In the genomic region with DNA sequence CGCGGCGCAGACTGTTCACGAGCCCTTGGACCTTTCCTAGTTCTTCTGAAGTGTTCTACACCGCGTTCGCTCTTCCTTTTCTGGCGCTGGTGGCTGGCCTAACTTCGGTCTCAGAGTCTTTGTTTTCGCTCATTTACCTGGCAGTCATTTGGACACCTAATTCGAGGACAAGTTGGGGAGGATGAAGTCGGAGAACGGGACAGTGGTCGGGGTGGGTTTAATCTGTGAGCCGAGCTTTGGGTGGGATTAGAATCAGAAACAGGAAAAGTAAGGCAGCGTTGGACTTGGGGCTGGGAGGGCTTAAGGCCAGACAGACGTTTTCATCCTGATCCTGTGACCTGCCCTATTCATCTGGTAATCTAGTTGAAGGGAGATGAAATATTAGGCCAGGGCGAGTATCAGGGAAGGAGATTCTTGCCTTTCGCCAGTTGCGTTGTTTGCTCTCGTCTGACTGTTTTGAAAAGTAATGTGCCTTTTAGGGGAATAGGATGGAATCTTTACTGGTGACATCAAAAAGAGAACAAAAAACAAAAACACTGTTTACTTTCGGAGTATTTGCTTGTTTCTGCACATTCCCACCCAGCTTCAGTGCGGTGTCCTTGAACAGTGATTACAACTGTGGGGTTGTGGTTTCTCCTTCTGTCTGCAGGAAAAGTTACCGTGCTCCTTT, we compare ENCODE assay signal across 8 cellular contexts. TPM values are rescaled to one million over a fixed set of nuclear protein-coding genes. Genes with fewer than 3 reads are reported as not detected.
A peak's percentile ranks its signal among the peaks of the same experiment; 100 is the strongest.
DNase-seq lines count a peak whose midpoint lies in the region; ATAC-seq and TF ChIP-seq lines count a peak whose summit lies in the region.

No MANE protein-coding gene starts in this region.

- H3K4me1 Mint-ChIP-seq in MCF 10A (ENCODE audit: insufficient read depth, unreplicated experiment) = peaks cover 20% of the 10 kb centered on the region

- intact Hi-C loops in MCF 10A (cut with micrococcal nuclease) (loop anchor here (1.0 to 10.0 kb wide), 7 partner anchors 189 to 1795 kb away; no protein-coding TSS in a partner anchor), left lung (cut with DNase I) (loop anchor here in 1 of 2 donors (10.0 kb wide), 1 partner anchor 801 kb away; no protein-coding TSS in a partner anchor), testis (cut with DNase I; ENCODE audit: low total_unique reads) (no loop called here)

- POLR2A ChIA-PET in MCF 10A (lab: Yijun Ruan, JAX) = interaction anchor here (0.6 to 3.6 kb wide), 8 partner anchors 10 to 1796 kb away, joined by 3 to 58 read pairs (median 3); a partner anchor contains a TSS

- no peak for TF ChIP-seq POLR2A in testis (IDR thresholded peaks at IDR 0.05)

- ATAC-seq in left lung = no peak
- ATAC-seq in HG03039 (IDR thresholded peaks at IDR 0.05; ENCODE audit: unreplicated experiment) = no peak
- no peak for ATAC-seq in HG03520 (IDR thresholded peaks at IDR 0.05; ENCODE audit: unreplicated experiment)

- H3K4me3 Mint-ChIP-seq in MCF 10A (ENCODE audit: unreplicated experiment) = peak overlapping the region; percentile 93

- TF ChIP-seq CTCF in MCF 10A (IDR thresholded peaks at IDR 0.05; ENCODE audit: unreplicated experiment) (no peak), left lung (IDR thresholded peaks at IDR 0.05) (no peak), testis (IDR thresholded peaks at IDR 0.05) (no peak)

- CTCF ChIA-PET in MCF 10A (lab: Yijun Ruan, JAX) = interaction anchor here (0.6 to 2.5 kb wide), 10 partner anchors 15 to 791 kb away, joined by 3 to 21 read pairs (median 4); no protein-coding TSS in a partner anchor

- peaks cover 13% of the 10 kb centered on the region for H3K36me3 Mint-ChIP-seq in MCF 10A (ENCODE audit: insufficient read depth, unreplicated experiment)

- H3K4me1 ChIP-seq in left lung (peaks cover 17 to 58% of the 10 kb centered on the region in 2 donors), testis (peaks cover 10% of the 10 kb centered on the region)

- no peaks in the 10 kb centered on the region for H3K36me3 ChIP-seq in left lung
- no peaks in the 10 kb centered on the region for H3K36me3 ChIP-seq in testis (ENCODE audit: low read depth, missing control alignments)

- no peaks in the 10 kb centered on the region for H3K27me3 Mint-ChIP-seq in MCF 10A (ENCODE audit: insufficient read depth, unreplicated experiment)

- H3K9me3 Mint-ChIP-seq in MCF 10A (ENCODE audit: unreplicated experiment) = no peaks in the 10 kb centered on the region

- H3K4me3 ChIP-seq in left lung = peak overlapping the region; percentile 89 to 90
- peak overlapping the region; percentile 82 to 89 for H3K4me3 ChIP-seq in testis

- 0 to 1% methylated on average over 24 of the region's 24 CpGs for WGBS in testis, 2 donors

- H3K27me3 ChIP-seq in left lung = no peaks in the 10 kb centered on the region
- H3K27me3 ChIP-seq in testis = no peaks in the 10 kb centered on the region

- H3K27ac ChIP-seq in left lung = peak overlapping the region; percentile 99
- H3K27ac ChIP-seq in testis = peak overlapping the region; percentile 92 to 96

- DNase-seq in SIG-M5 treated with dmso at 0.1 percent for 504 hours (lab: John Stamatoyannopoulos, UW; ENCODE audit: unreplicated experiment) = peak; percentile 29
- DNase-seq in SIG-M5 (lab: John Stamatoyannopoulos, UW) = no peak
- DNase-seq in NCI-H146 (lab: John Stamatoyannopoulos, UW) = peak; percentile 66
- peak; percentile 54 for DNase-seq in MCF 10A (ENCODE audit: unreplicated experiment)
- DNase-seq in left lung = no peak
- peak; percentile 36 for DNase-seq in testis

- peak overlapping the region; percentile 85 for H3K27ac Mint-ChIP-seq in MCF 10A (ENCODE audit: low read depth, unreplicated experiment)

- TSS peak; percentile 56 for BruUV-seq in MCF 10A (replicated peaks; lab: Mats Ljungman, UMichigan)

- H3K9me3 ChIP-seq in left lung (no peaks in the 10 kb centered on the region), testis (no peaks in the 10 kb centered on the region)

RNA-seq across cellular contexts. Expression of a gene that starts 1.9 kb away (rescaled TPM):
- total RNA-seq in MCF 10A (2022) (5.8 and 7.5 TPM in 2 replicates), left lung (10 to 100 TPM; 27.5 to 29.6 TPM), testis (10 to 100 TPM; 71.3 to 85.0 TPM)
- polyA plus RNA-seq in testis (ENCODE audit: insufficient read depth, low read depth, low replicate concordance) = 12.4 TPM

Comparison
In these comparisons a context has a peak if more than half of its experiments do, and no peak if none do; other contexts are left out.
1. DNase-seq: peak in SIG-M5 treated with dmso at 0.1 percent for 504 hours (single experiment), NCI-H146 (single experiment), MCF 10A (single experiment) and testis (single experiment); none in SIG-M5 (single experiment) and left lung (0 of 2).